In genomic region chr13:41352935-41353801, GRCh38 we compare ENCODE assay signal across 8 cellular contexts. TPM values are rescaled to one million over a fixed set of nuclear protein-coding genes. Genes with fewer than 3 reads are reported as not detected.
DNase-seq lines count a peak whose midpoint lies in the region; ATAC-seq, FAIRE-seq and TF ChIP-seq lines count a peak whose summit lies in the region.

No MANE protein-coding gene starts in this region.

- no peaks in the 10 kb centered on the region for H3K27me3 Mint-ChIP-seq in CD4-positive, CD25-positive, alpha-beta regulatory T cell
- H3K27me3 Mint-ChIP-seq in osteocyte (ENCODE audit: unreplicated experiment): no peaks in the 10 kb centered on the region

- TF ChIP-seq POLR2A in H54 (IDR thresholded peaks at IDR 0.05; ENCODE audit: low read depth, low read length): no peak

- H3K27ac ChIP-seq in CD4-positive, CD25-positive, alpha-beta regulatory T cell (ENCODE audit: insufficient read depth, low read length, poor library complexity, severe bottlenecking): peak overlapping the region; percentile 75
- H3K27ac ChIP-seq in fibroblast of lung (ENCODE audit: insufficient read depth, low read length): no peak overlapping the region

- H3K36me3 Mint-ChIP-seq in CD4-positive, CD25-positive, alpha-beta regulatory T cell: peaks cover 17% of the 10 kb centered on the region
- peaks cover 21% of the 10 kb centered on the region for H3K36me3 Mint-ChIP-seq in osteocyte (ENCODE audit: unreplicated experiment)

- H3K27me3 ChIP-seq in CD4-positive, CD25-positive, alpha-beta regulatory T cell (ENCODE audit: control insufficient read depth, insufficient read depth, low read length): no peaks in the 10 kb centered on the region
- H3K27me3 ChIP-seq in fibroblast of lung (ENCODE audit: control insufficient read depth, insufficient read depth, low read length): no peaks in the 10 kb centered on the region

- H3K36me3 ChIP-seq in CD4-positive, CD25-positive, alpha-beta regulatory T cell (ENCODE audit: control insufficient read depth, insufficient read depth, low read length): peaks cover 11% of the 10 kb centered on the region
- peaks cover 1% of the 10 kb centered on the region for H3K36me3 ChIP-seq in fibroblast of lung (ENCODE audit: control insufficient read depth, insufficient read depth, low read length)

- TF ChIP-seq CTCF in fibroblast of lung (conservative IDR thresholded peaks at IDR 0.05 in 1 of 2, IDR thresholded peaks at IDR 0.05 in 1 of 2; ENCODE audit: low read depth in 1 of 2, low read length in 2 of 2) (peak; percentile 67 to 82), osteocyte (IDR thresholded peaks at IDR 0.05) (peak; percentile 81)

- H4K20me1 ChIP-seq in fibroblast of lung (ENCODE audit: control insufficient read depth, extremely low read depth, insufficient read depth, low read length): no peaks in the 10 kb centered on the region

- H3K9me3 ChIP-seq in CD4-positive, CD25-positive, alpha-beta regulatory T cell (ENCODE audit: control insufficient read depth in 2 of 2, low read length in 2 of 2): no peaks in the 10 kb centered on the region
- no peaks in the 10 kb centered on the region for H3K9me3 ChIP-seq in fibroblast of lung (ENCODE audit: control insufficient read depth, insufficient read depth, low read depth, low read length)

- peaks cover 52% of the 10 kb centered on the region for H3K4me1 ChIP-seq in CD4-positive, CD25-positive, alpha-beta regulatory T cell (ENCODE audit: control insufficient read depth, insufficient read depth, low read length, poor library complexity, severe bottlenecking)
- no peaks in the 10 kb centered on the region for H3K4me1 ChIP-seq in fibroblast of lung (ENCODE audit: control insufficient read depth, extremely low read depth, insufficient read depth, low read length)

- H3K27ac Mint-ChIP-seq in CD4-positive, CD25-positive, alpha-beta regulatory T cell: peak overlapping the region; percentile 12 to 91 (median 86)
- peak overlapping the region; percentile 47 for H3K27ac Mint-ChIP-seq in osteocyte (ENCODE audit: unreplicated experiment)

- peaks cover 32 to 66% (median 49%) of the 10 kb centered on the region in 4 donors for H3K4me1 Mint-ChIP-seq in CD4-positive, CD25-positive, alpha-beta regulatory T cell
- peaks cover 3% of the 10 kb centered on the region for H3K4me1 Mint-ChIP-seq in osteocyte (ENCODE audit: unreplicated experiment)

- H3K9ac ChIP-seq in fibroblast of lung (ENCODE audit: insufficient read depth, low read length): no peak overlapping the region

- peak overlapping the region; percentile 21 for H3K4me3 ChIP-seq in CD4-positive, CD25-positive, alpha-beta regulatory T cell (ENCODE audit: low read depth, low read length)
- H3K4me3 ChIP-seq in fibroblast of lung (replicated peaks in 1 of 4; ENCODE audit: control extremely low read depth in 1 of 4, insufficient read depth in 1 of 4, low read depth in 3 of 4, low read length in 4 of 4): no peak overlapping the region

- no peak overlapping the region for H2AFZ ChIP-seq in fibroblast of lung (ENCODE audit: low read length)

- H3K4me3 Mint-ChIP-seq in CD4-positive, CD25-positive, alpha-beta regulatory T cell: peak overlapping the region; percentile 59 to 94 (median 70)
- no peak overlapping the region for H3K4me3 Mint-ChIP-seq in osteocyte (ENCODE audit: unreplicated experiment)

- no peak overlapping the region for H3K4me2 ChIP-seq in fibroblast of lung (ENCODE audit: extremely low read depth, insufficient read depth, low read length)

- peak; percentile 45 to 83 (median 78) for DNase-seq in CD4-positive, CD25-positive, alpha-beta regulatory T cell
- DNase-seq in H54 (ENCODE audit: insufficient read length, low spot score) (peak; percentile 3), NOMO-1 (lab: John Stamatoyannopoulos, UW; ENCODE audit: unreplicated experiment in 2 of 2) (peak; percentile 21 to 42), activated T-cell treated with anti-CD3 and anti-CD28 coated beads for 48 hours (ENCODE audit: low read depth) (peak; percentile 13), fibroblast of lung (ENCODE audit: low read depth in 2 of 2) (peak; percentile 33 to 66), osteocyte (ENCODE audit: extremely low spot score, unreplicated experiment) (no peak)

- peaks cover 2% of the 10 kb centered on the region for H3K79me2 ChIP-seq in fibroblast of lung (ENCODE audit: control insufficient read depth, insufficient read depth, low read length)

- FAIRE-seq in H54 (lab: Jason Lieb, UNC): peak; percentile 38

- H3K9me3 Mint-ChIP-seq in CD4-positive, CD25-positive, alpha-beta regulatory T cell: no peaks in the 10 kb centered on the region
- H3K9me3 Mint-ChIP-seq in osteocyte (ENCODE audit: unreplicated experiment): no peaks in the 10 kb centered on the region

- peak; percentile 32 to 44 for ATAC-seq in CD4-positive, CD25-positive, alpha-beta regulatory T cell (ENCODE audit: low read depth in 2 of 2)
- ATAC-seq in GM19463 (IDR thresholded peaks at IDR 0.05; ENCODE audit: unreplicated experiment) (no peak), HG03520 (IDR thresholded peaks at IDR 0.05; ENCODE audit: unreplicated experiment) (no peak)

RNA-seq across cellular contexts. Expression of gene NAA16, which starts 42.1 kb away (rescaled TPM):
- total RNA-seq in CD4-positive, CD25-positive, alpha-beta regulatory T cell: 65.8 TPM
- polyA plus RNA-seq in CD4-positive, CD25-positive, alpha-beta regulatory T cell: 10 to 100 TPM in 3 of 4 donors, 1 to 10 TPM in 1; 9.4 to 16.1 (median 14.7) TPM
- total RNA-seq in fibroblast of lung (7.9 and 9.2 TPM in 2 replicates), osteocyte (15.7 and 22.8 TPM in 2 replicates)
- polyA plus RNA-seq in fibroblast of lung: 8.3 and 12.9 TPM in 2 replicates
- polyA plus RNA-seq in fibroblast of lung (2012): 5.6 and 6.8 TPM in 2 replicates
- polyA minus RNA-seq in fibroblast of lung (ENCODE audit: low replicate concordance): 0.98 and 1.0 TPM in 2 replicates

Comparison
In these comparisons a context has a peak if more than half of its experiments do, and no peak if none do; other contexts are left out.
1. ATAC-seq: peak in CD4-positive, CD25-positive, alpha-beta regulatory T cell (2 of 2); none in GM19463 (single experiment) and HG03520 (single experiment).